ENCODE assay signal across 9 cellular contexts in the genomic region with DNA sequence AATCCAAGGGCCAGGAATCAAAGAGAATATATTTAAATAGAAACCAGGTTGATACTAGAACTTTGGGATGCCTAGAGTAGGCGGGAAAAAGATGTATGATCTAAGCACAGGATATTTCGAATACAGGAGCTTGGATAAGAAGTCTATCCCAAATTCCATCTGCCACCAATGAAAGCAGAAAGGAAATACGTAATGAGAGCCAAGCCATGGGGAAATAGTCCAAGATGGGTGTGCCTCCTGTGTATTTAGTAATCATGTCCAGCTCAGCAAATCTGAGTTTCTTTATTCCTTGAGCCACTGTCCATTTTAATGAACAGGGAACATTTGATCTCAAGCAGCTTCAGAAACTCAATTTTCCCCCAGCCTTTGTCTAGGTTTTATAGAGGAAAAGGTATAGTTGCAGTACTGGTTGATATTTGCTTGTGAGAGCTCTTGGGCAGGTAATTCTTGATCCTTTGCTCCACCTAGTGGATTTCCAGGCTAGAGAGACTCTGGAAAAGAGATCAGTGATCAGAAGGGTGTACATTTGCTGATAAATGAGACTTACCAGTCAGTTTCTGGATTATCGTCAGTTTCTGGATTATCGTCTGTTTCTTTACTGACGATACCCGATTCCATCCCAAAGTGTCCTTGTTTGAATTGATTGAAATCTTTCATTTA. TPM values are rescaled to one million over a fixed set of nuclear protein-coding genes. Genes with fewer than 3 reads are reported as not detected.
DNase-seq lines count a peak whose midpoint lies in the region; ATAC-seq and TF ChIP-seq lines count a peak whose summit lies in the region.
"Not testable (repeated sequence)": the region's sequence is repeated elsewhere in the genome, so short reads cannot be mapped to it uniquely, and the experiment has no call there.
"Had no signal": no experiment of that assay in that cellular context is flagged by ENCODE, and none has a peak within 500 bp of the region (broad histone marks: within the 10 kb centered on the region; RNA-seq: fewer than 3 reads in every experiment).

No MANE protein-coding gene starts in this region.

- BruUV-seq in HCT116 (replicated peaks; lab: Mats Ljungman, UMichigan) = not testable (repeated sequence)

- intact Hi-C loops in HCT116 (cut with micrococcal nuclease); body of pancreas (cut with DNase I); Right ventricle myocardium superior (cut with DNase I); right cardiac atrium (cut with DNase I); right lobe of liver (cut with DNase I); upper lobe of right lung (cut with DNase I): not testable (repeated sequence)

- RAD21 ChIA-PET in HCT116 (lab: Charles Lee; ENCODE audit: low non-redundant PET in 1 of 2, low total read pairs in 2 of 2, uncharacterized antibody in 2 of 2, unreplicated experiment in 2 of 2) = not testable (repeated sequence)

- ATAC-seq in HCT116 (peak; percentile 64), RWPE2 (ENCODE audit: low read depth) (peak; percentile 35; the same call in 1 of the 3 replicates), body of pancreas (peak; percentile 64), Right ventricle myocardium superior (ENCODE audit: poor library complexity) (peak; percentile 66), right cardiac atrium (peak; percentile 52 to 78), right lobe of liver (peak; percentile 74 to 78 (median 76)), upper lobe of right lung (peak; percentile 61)
- peak; percentile 65 to 77 for ATAC-seq in naive thymus-derived CD8-positive, alpha-beta T cell

- not testable (repeated sequence) for H3K4me2 ChIP-seq in HCT116 (ENCODE audit: low read length)

- H3K4me3 Mint-ChIP-seq in naive thymus-derived CD8-positive, alpha-beta T cell = not testable (repeated sequence)

- H3K4me1 ChIP-seq in HCT116 (ENCODE audit: control insufficient read depth in 1 of 2, insufficient read depth in 2 of 2, low read length in 2 of 2); RWPE2 (ENCODE audit: insufficient read depth, poor library complexity, severe bottlenecking); body of pancreas; right cardiac atrium (ENCODE audit: control insufficient read depth, insufficient read depth, low read length); right lobe of liver; upper lobe of right lung: not testable (repeated sequence)

- H2AFZ ChIP-seq in HCT116 (ENCODE audit: low read depth, low read length, poor library complexity, severe bottlenecking) = not testable (repeated sequence)

- H3K27me3 ChIP-seq in HCT116 (ENCODE audit: insufficient read depth, low read length); RWPE2 (ENCODE audit: insufficient read depth, poor library complexity, severe bottlenecking); body of pancreas; right cardiac atrium (ENCODE audit: control insufficient read depth, insufficient read depth); right lobe of liver; upper lobe of right lung: not testable (repeated sequence)

- CTCF ChIA-PET in HCT116 (lab: Charles Lee) = not testable (repeated sequence)

- H3K36me3 Mint-ChIP-seq in naive thymus-derived CD8-positive, alpha-beta T cell = not testable (repeated sequence)

- H3K9me3 ChIP-seq in HCT116 (ENCODE audit: control insufficient read depth in 1 of 2, insufficient read depth in 1 of 2, low read depth in 1 of 2, low read length in 2 of 2); RWPE2 (ENCODE audit: severe bottlenecking); body of pancreas; right cardiac atrium (ENCODE audit: control insufficient read depth, low read length); right lobe of liver; upper lobe of right lung: not testable (repeated sequence)

- H3K4me3 ChIP-seq in HCT116 (replicated peaks in 1 of 2; ENCODE audit: low read depth in 1 of 2, low read length in 2 of 2); RWPE2 (ENCODE audit: severe bottlenecking); body of pancreas; right cardiac atrium (ENCODE audit: low read length); right lobe of liver; upper lobe of right lung: not testable (repeated sequence)

- H3K79me2 ChIP-seq in HCT116 (ENCODE audit: insufficient read depth, low read length) = not testable (repeated sequence)

- H3K27ac ChIP-seq in HCT116 (ENCODE audit: low read depth, low read length); RWPE2 (ENCODE audit: poor library complexity, severe bottlenecking); body of pancreas; right cardiac atrium (ENCODE audit: low read length); right lobe of liver; upper lobe of right lung: not testable (repeated sequence)

- not testable (repeated sequence) for H4K20me1 ChIP-seq in HCT116 (ENCODE audit: insufficient read depth)

- not testable (repeated sequence) for DNase-seq in HCT116 (ENCODE audit: low read depth, low spot score); RWPE2 (ENCODE audit: low spot score); body of pancreas; Right ventricle myocardium superior; right cardiac atrium; right lobe of liver; naive thymus-derived CD8-positive, alpha-beta T cell; upper lobe of right lung

- not testable (repeated sequence) for TF ChIP-seq RAD21 in HCT116 (IDR thresholded peaks at IDR 0.05; ENCODE audit: low read depth)

- H3K36me3 ChIP-seq in HCT116 (ENCODE audit: control insufficient read depth in 1 of 2, insufficient read depth in 2 of 2, low read length in 2 of 2); RWPE2 (ENCODE audit: low read depth); body of pancreas (replicated peaks in 1 of 2; ENCODE audit: insufficient read depth in 1 of 2, low read depth in 2 of 2); right lobe of liver; upper lobe of right lung: not testable (repeated sequence)

- TF ChIP-seq CTCF in HCT116 (IDR thresholded peaks at IDR 0.05 in 2 of 3, conservative IDR thresholded peaks at IDR 0.05 in 1 of 3; ENCODE audit: borderline replicate concordance in 1 of 3, insufficient read depth in 1 of 3, low read depth in 2 of 3, low read length in 2 of 3); RWPE2 (IDR thresholded peaks at IDR 0.05; ENCODE audit: poor library complexity, severe bottlenecking); body of pancreas (IDR thresholded peaks at IDR 0.05); right lobe of liver (IDR thresholded peaks at IDR 0.05); upper lobe of right lung (IDR thresholded peaks at IDR 0.05): not testable (repeated sequence)

- POLR2A ChIA-PET in HCT116 (lab: Charles Lee); naive thymus-derived CD8-positive, alpha-beta T cell (lab: Charles Lee): not testable (repeated sequence)

- not testable (repeated sequence) for H3K27ac Mint-ChIP-seq in naive thymus-derived CD8-positive, alpha-beta T cell

- TF ChIP-seq POLR2A in HCT116 (IDR thresholded peaks at IDR 0.05; ENCODE audit: borderline replicate concordance, extremely low read depth, insufficient read depth, insufficient read length); body of pancreas (IDR thresholded peaks at IDR 0.05); right lobe of liver (IDR thresholded peaks at IDR 0.05): not testable (repeated sequence)

- not testable (repeated sequence) for H3K9ac ChIP-seq in HCT116 (ENCODE audit: low read length)

- H3K27me3 Mint-ChIP-seq in naive thymus-derived CD8-positive, alpha-beta T cell = not testable (repeated sequence)

- H3K4me1 Mint-ChIP-seq in naive thymus-derived CD8-positive, alpha-beta T cell = not testable (repeated sequence)

- not testable (repeated sequence) for H3K9me2 ChIP-seq in HCT116 (ENCODE audit: insufficient read depth)

- WGBS in body of pancreas, 2 donors = no CpG with 5 or more reads among the region's 7 CpGs
- WGBS in right cardiac atrium = no CpG with 5 or more reads among the region's 7 CpGs
- no CpG with 5 or more reads among the region's 7 CpGs for WGBS in right lobe of liver (ENCODE audit: insufficient coverage, low coverage, low lambda C conversion rate, missing lambda C conversion rate)

- H3K9me3 Mint-ChIP-seq in naive thymus-derived CD8-positive, alpha-beta T cell = not testable (repeated sequence)

RNA-seq across cellular contexts. Expression of a gene that starts 28.3 kb away (rescaled TPM):
- total RNA-seq in HCT116 (2021; ENCODE audit: unreplicated experiment) (9.5 TPM), body of pancreas (under 1 TPM in 1 of 2 donors, not detected in 1; 0.52 TPM), Right ventricle myocardium superior (not detected), right cardiac atrium (not detected), right lobe of liver (under 1 TPM in 2 of 6 experiments, not detected in 4; 0.17 to 0.20 TPM), upper lobe of right lung (not detected)
- polyA plus RNA-seq in HCT116 (2012) = 5.7 and 7.6 TPM in 2 replicates
- polyA plus RNA-seq in right cardiac atrium = 0.14 TPM
- total RNA-seq in naive thymus-derived CD8-positive, alpha-beta T cell = not detected
- polyA plus RNA-seq in naive thymus-derived CD8-positive, alpha-beta T cell = not detected
- polyA plus RNA-seq: CD4-positive, alpha-beta memory T cell had no signal
